Comparison of ENCODE assay signal across 22 cellular contexts in the genomic region with DNA sequence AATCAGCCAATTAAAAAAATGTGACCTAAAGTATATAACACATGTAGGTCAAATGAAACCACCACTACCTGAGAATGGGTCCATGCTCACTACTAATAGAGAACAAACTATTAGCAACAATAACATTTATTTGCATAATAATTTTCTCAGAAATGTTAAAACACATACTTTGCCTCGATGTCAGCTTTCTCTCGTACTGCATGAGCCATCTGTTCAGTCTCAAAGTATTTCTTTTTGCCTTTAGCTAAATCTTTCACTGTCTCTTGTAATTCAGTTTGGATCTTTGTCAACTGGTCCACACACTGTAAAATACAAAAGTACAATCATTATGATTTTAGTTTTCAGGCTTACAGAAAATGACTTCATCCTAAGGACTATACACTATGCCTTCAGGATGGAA.
"Had no signal": no experiment of that assay in that cellular context is flagged by ENCODE, and none has a peak within 500 bp of the region (broad histone marks: within the 10 kb centered on the region; RNA-seq: fewer than 3 reads in every experiment).

No MANE protein-coding gene starts in this region.

- H3K27ac ChIP-seq: epithelial cell of prostate, esophagus muscularis mucosa, gastroesophageal sphincter, lower lobe of right lung, ovary, sigmoid colon, skin epidermis had no signal

- H3K27me3 Mint-ChIP-seq: naive thymus-derived CD4-positive, alpha-beta T cell had no signal

- H3K9me3 ChIP-seq: esophagus muscularis mucosa, gastroesophageal sphincter, left lung, lower lobe of right lung, ovary, right atrium auricular region, sigmoid colon had no signal

- H3K27me3 ChIP-seq: esophagus muscularis mucosa, gastroesophageal sphincter, left lung, ovary, right atrium auricular region, sigmoid colon had no signal

- H3K36me3 ChIP-seq: ovary had no signal

- FAIRE-seq: endometrium had no signal

- H3K9me3 Mint-ChIP-seq: naive thymus-derived CD4-positive, alpha-beta T cell; neural crest cell had no signal

- H3K4me3 ChIP-seq: esophagus muscularis mucosa, gastroesophageal sphincter, left lung, lower lobe of right lung, ovary, right atrium auricular region, sigmoid colon, skin epidermis had no signal

- DNase-seq: cortex of kidney; effector memory CD4-positive, alpha-beta T cell; foreskin fibroblast; glutamatergic neuron; islet precursor cell; left lung; lower lobe of right lung; mesendoderm; naive thymus-derived CD4-positive, alpha-beta T cell; nucleus accumbens; ovary; sigmoid colon; stimulated activated CD4-positive, alpha-beta T cell treated with anti-CD3 and anti-CD28 coated beads, Interleukin-2, amount 100 ng/mL, for 24 hours; stimulated activated CD4-positive, alpha-beta T cell treated with anti-CD3 and anti-CD28 coated beads, Interleukin-4, amount 100 ng/mL, for 4 hours; stimulated activated naive CD4-positive, alpha-beta T cell treated with Interleukin-2 at 50 U/mL for 16 hours had no signal

- ATAC-seq: gastroesophageal sphincter; naive thymus-derived CD4-positive, alpha-beta T cell had no signal

- H3K27ac Mint-ChIP-seq: naive thymus-derived CD4-positive, alpha-beta T cell had no signal

- H3K4me3 Mint-ChIP-seq: naive thymus-derived CD4-positive, alpha-beta T cell; neural crest cell had no signal
